ENCODE assay signal across 19 cellular contexts in the genomic region with DNA sequence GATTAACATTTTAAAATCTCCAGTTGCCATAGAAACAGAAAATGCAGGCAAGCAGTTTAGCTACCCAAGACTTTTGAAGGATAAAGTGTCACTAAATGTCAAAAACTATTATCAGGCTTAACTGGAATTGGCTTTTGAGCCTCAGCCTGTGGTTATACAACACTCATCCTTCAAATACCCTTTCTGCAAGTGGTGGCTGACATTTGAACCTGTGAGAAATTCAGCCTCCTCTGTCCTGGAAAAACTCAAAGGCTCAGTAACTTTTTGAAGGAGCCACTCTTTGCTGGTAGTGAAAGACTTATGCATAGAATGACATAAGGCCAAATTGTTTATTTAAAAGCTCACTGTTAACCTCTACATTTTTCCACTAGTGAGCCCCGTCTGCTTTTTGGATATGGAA.
DNase-seq lines count a peak whose midpoint lies in the region; ATAC-seq and TF ChIP-seq lines count a peak whose summit lies in the region.
"Had no signal": no experiment of that assay in that cellular context is flagged by ENCODE, and none has a peak within 500 bp of the region (broad histone marks: within the 10 kb centered on the region; RNA-seq: fewer than 3 reads in every experiment).

No MANE protein-coding gene starts in this region.

- H3K9ac ChIP-seq in skeletal muscle tissue (ENCODE audit: low read depth in 1 of 3, low read length in 3 of 3), result no peak overlapping the region
- no peak overlapping the region for H3K9ac ChIP-seq in endodermal cell (ENCODE audit: extremely low read depth, low read length, poor library complexity, severe bottlenecking)
- H3K9ac ChIP-seq: BLaER1 had no signal

- no peaks in the 10 kb centered on the region for H3K4me1 Mint-ChIP-seq in endodermal cell

- DNase-seq in Right ventricle myocardium superior, result no peak
- no peak for DNase-seq in right atrium auricular region (ENCODE audit: low spot score)
- peak; percentile 33 for DNase-seq in dedifferentiated amniotic fluid mesenchymal stem cell (ENCODE audit: extremely low spot score)
- DNase-seq in myocyte (ENCODE audit: low read depth), result peak; percentile 47
- DNase-seq in endodermal cell, result no peak
- no peak for DNase-seq in aorta
- no peak for DNase-seq in cerebellar nuclear complex (lab: John Stamatoyannopoulos, UW)
- DNase-seq: CD8-positive, alpha-beta T cell; DMS79; NCI-H1417 treated with DMSO at 0.1 percent for 48 hours; NCI-H2029 treated with DMSO at 0.1 percent for 48 hours; NCI-H2171 treated with DMSO at 0.1 percent for 48 hours; NCI-H510A; NCI-H774; PC-3 had no signal

- H3K27ac Mint-ChIP-seq in endodermal cell, result no peak overlapping the region
- H3K27ac Mint-ChIP-seq: CD8-positive, alpha-beta T cell had no signal

- intact Hi-C loops in Right ventricle myocardium superior (cut with DNase I), result no loop called here
- intact Hi-C loops in aorta (cut with DNase I), result no loop called here

- H3K27me3 Mint-ChIP-seq in endodermal cell (ENCODE audit: insufficient read depth), result no peaks in the 10 kb centered on the region

- no peak for TF ChIP-seq CTCF in right atrium auricular region (IDR thresholded peaks at IDR 0.05)
- TF ChIP-seq CTCF in endodermal cell (conservative IDR thresholded peaks at IDR 0.05), result no peak

- H3K9me3 ChIP-seq in right atrium auricular region (peaks cover 0 to 20% of the 10 kb centered on the region in 2 donors), skeletal muscle tissue (ENCODE audit: control insufficient read depth in 3 of 3, low read length in 3 of 3) (peaks cover 0 to 3% (median 0%) of the 10 kb centered on the region in 3 donors), endodermal cell (ENCODE audit: control insufficient read depth, low read length) (peaks cover 10% of the 10 kb centered on the region), aorta (ENCODE audit: control insufficient read depth, low read length) (no peaks in the 10 kb centered on the region)

- no peak overlapping the region for H3K4me3 Mint-ChIP-seq in endodermal cell
- H3K4me3 Mint-ChIP-seq: CD8-positive, alpha-beta T cell had no signal

- peaks cover 12% of the 10 kb centered on the region for H3K9me3 Mint-ChIP-seq in endodermal cell

- H3K36me3 ChIP-seq in right atrium auricular region (no peaks in the 10 kb centered on the region), skeletal muscle tissue (ENCODE audit: control insufficient read depth in 3 of 3, insufficient read depth in 3 of 3, low read length in 3 of 3) (no peaks in the 10 kb centered on the region), endodermal cell (ENCODE audit: control insufficient read depth, insufficient read depth, low read length) (no peaks in the 10 kb centered on the region), aorta (ENCODE audit: control insufficient read depth in 1 of 2, insufficient read depth in 2 of 2, low read length in 1 of 2) (no peaks in the 10 kb centered on the region)
- H3K36me3 ChIP-seq: BLaER1 had no signal

- ATAC-seq in Right ventricle myocardium superior (ENCODE audit: poor library complexity) (peak; percentile 43), aorta (ENCODE audit: low FRiP score) (no peak)
- ATAC-seq: CD8-positive, alpha-beta T cell; PC-3 had no signal

- WGBS in endodermal cell (ENCODE audit: insufficient coverage in 1 of 2, insufficient read length in 1 of 2), 2 experiments, result no CpG with 5 or more reads among the region's 1 CpG
- 26 to 27% methylated on average over 1 of the region's 1 CpG for WGBS in aorta, 2 donors

- H3K36me3 Mint-ChIP-seq in endodermal cell (ENCODE audit: low read depth), result no peaks in the 10 kb centered on the region
- H3K36me3 Mint-ChIP-seq: CD8-positive, alpha-beta T cell had no signal

- no peak overlapping the region for H3K27ac ChIP-seq in right atrium auricular region
- H3K27ac ChIP-seq in skeletal muscle tissue (ENCODE audit: low read depth, low read length), result peak overlapping the region; percentile 10
- H3K27ac ChIP-seq in endodermal cell (ENCODE audit: low read depth, low read length), result no peak overlapping the region
- H3K27ac ChIP-seq in aorta (ENCODE audit: low read depth in 1 of 2, low read length in 2 of 2), result no peak overlapping the region
- H3K27ac ChIP-seq: 22Rv1, BLaER1, RWPE1 had no signal

- H3K27me3 ChIP-seq in right atrium auricular region (no peaks in the 10 kb centered on the region), skeletal muscle tissue (ENCODE audit: control insufficient read depth in 3 of 3, insufficient read depth in 3 of 3, low read length in 3 of 3) (no peaks in the 10 kb centered on the region), endodermal cell (ENCODE audit: control insufficient read depth, insufficient read depth, low read length, poor library complexity, severe bottlenecking) (no peaks in the 10 kb centered on the region), aorta (ENCODE audit: control insufficient read depth in 1 of 2, insufficient read depth in 2 of 2, low read length in 1 of 2) (no peaks in the 10 kb centered on the region)
- H3K27me3 ChIP-seq: BLaER1 had no signal

- H3K4me1 ChIP-seq in right atrium auricular region, result no peaks in the 10 kb centered on the region
- peaks cover 4 to 10% (median 8%) of the 10 kb centered on the region in 3 donors for H3K4me1 ChIP-seq in skeletal muscle tissue (ENCODE audit: control insufficient read depth in 3 of 3, insufficient read depth in 3 of 3, low read length in 3 of 3)
- no peaks in the 10 kb centered on the region for H3K4me1 ChIP-seq in endodermal cell (ENCODE audit: control insufficient read depth, insufficient read depth, low read length)
- H3K4me1 ChIP-seq in aorta (ENCODE audit: control insufficient read depth in 1 of 2, insufficient read depth in 2 of 2, low read length in 2 of 2), result peaks cover 0 to 1% of the 10 kb centered on the region in 2 donors
- H3K4me1 ChIP-seq: BLaER1 had no signal

- H3K4me3 ChIP-seq in right atrium auricular region (no peak overlapping the region), skeletal muscle tissue (ENCODE audit: low read length in 3 of 3) (no peak overlapping the region), endodermal cell (ENCODE audit: low read length) (no peak overlapping the region), aorta (ENCODE audit: low read length in 2 of 2) (no peak overlapping the region)
- H3K4me3 ChIP-seq: BLaER1 had no signal

Comparison
In these comparisons a context has a peak if more than half of its experiments do, and no peak if none do; other contexts are left out.
1. DNase-seq: peak in dedifferentiated amniotic fluid mesenchymal stem cell (single experiment) and myocyte (single experiment); none in Right ventricle myocardium superior (single experiment), right atrium auricular region (single experiment), endodermal cell (single experiment), aorta (0 of 2) and cerebellar nuclear complex (0 of 2).